ENCODE assay signal across 11 cellular contexts in genomic region chr10:22317771-22318565, GRCh38. TPM values are rescaled to one million over a fixed set of nuclear protein-coding genes. Genes with fewer than 3 reads are reported as not detected.
DNase-seq lines count a peak whose midpoint lies in the region; ATAC-seq and TF ChIP-seq lines count a peak whose summit lies in the region.
"Had no signal": no experiment of that assay in that cellular context is flagged by ENCODE, and none has a peak within 500 bp of the region (broad histone marks: within the 10 kb centered on the region; RNA-seq: fewer than 3 reads in every experiment).

No MANE protein-coding gene starts in this region.

- peaks cover 56% of the 10 kb centered on the region for H3K4me1 Mint-ChIP-seq in activated T-cell treated with anti-CD3 and anti-CD28 coated beads, Interleukin-2, amount 50 U/mL, for 72 hours (ENCODE audit: low read depth)
- H3K4me1 Mint-ChIP-seq in T-cell (peaks cover 37 to 51% (median 43%) of the 10 kb centered on the region in 3 donors), immature natural killer cell (peaks cover 36 to 58% of the 10 kb centered on the region in 2 donors)
- H3K4me1 Mint-ChIP-seq in stimulated activated naive CD8-positive, alpha-beta T cell treated with anti-CD3 and anti-CD28 coated beads, Interleukin-15, amount 100 ng/mL, for 72 hours, result peaks cover 34% of the 10 kb centered on the region

- no peak for TF ChIP-seq CTCF in GM10266 (IDR thresholded peaks at IDR 0.05; ENCODE audit: control insufficient read depth, insufficient read depth, low read depth, missing control alignments)

- H3K4me3 Mint-ChIP-seq in activated T-cell treated with anti-CD3 and anti-CD28 coated beads, Interleukin-2, amount 50 U/mL, for 72 hours, result peak overlapping the region; percentile 89 to 96
- H3K4me3 Mint-ChIP-seq in T-cell (peak overlapping the region; percentile 37 to 98 (median 89)), immature natural killer cell (peak overlapping the region; percentile 30 to 92 (median 57))
- peak overlapping the region; percentile 33 to 72 for H3K4me3 Mint-ChIP-seq in stimulated activated naive CD8-positive, alpha-beta T cell treated with anti-CD3 and anti-CD28 coated beads, Interleukin-15, amount 100 ng/mL, for 72 hours

- POLR2A ChIA-PET in T-cell (lab: Charles Lee), result no interaction called here

- no peak for DNase-seq in activated T-cell treated with anti-CD3 and anti-CD28 coated beads, Interleukin-2, amount 50 U/mL, for 72 hours
- no peak for DNase-seq in activated T-cell treated with anti-CD3 and anti-CD28 coated beads, Interleukin-2, amount 50 U/mL, for 1 hour
- DNase-seq in T-cell (no peak), immature natural killer cell (no peak), GM10266 (ENCODE audit: extremely low spot score) (no peak), epidermal melanocyte (ENCODE audit: insufficient read length, low spot score) (no peak)
- no peak for DNase-seq in stimulated activated naive CD8-positive, alpha-beta T cell treated with anti-CD3 and anti-CD28 coated beads, Interleukin-15, amount 100 ng/mL, for 72 hours
- DNase-seq: activated effector memory CD4-positive, alpha-beta T cell treated with Interleukin-2 at 50 U/mL for 16 hours; C1 segment of cervical spinal cord had no signal

- peak overlapping the region; percentile 57 for H3K27ac Mint-ChIP-seq in activated T-cell treated with anti-CD3 and anti-CD28 coated beads, Interleukin-2, amount 50 U/mL, for 72 hours
- H3K27ac Mint-ChIP-seq in T-cell (peak overlapping the region in 1 of 2 donors; percentile 36), immature natural killer cell (peak overlapping the region in 4 of 6 donors; percentile 69 to 93 (median 82))
- peak overlapping the region in 1 of 2 donors; percentile 46 for H3K27ac Mint-ChIP-seq in stimulated activated naive CD8-positive, alpha-beta T cell treated with anti-CD3 and anti-CD28 coated beads, Interleukin-15, amount 100 ng/mL, for 72 hours

- H3K36me3 Mint-ChIP-seq in activated T-cell treated with anti-CD3 and anti-CD28 coated beads, Interleukin-2, amount 50 U/mL, for 72 hours (ENCODE audit: insufficient read depth in 2 of 2), result peaks cover 9 to 11% of the 10 kb centered on the region in 2 donors
- H3K36me3 Mint-ChIP-seq in T-cell (peaks cover 3% of the 10 kb centered on the region), immature natural killer cell (peaks cover 0 to 4% (median 0%) of the 10 kb centered on the region in 3 donors)

- no peak for ATAC-seq in activated T-cell treated with anti-CD3 and anti-CD28 coated beads, Interleukin-2, amount 50 U/mL, for 72 hours (replicated peaks in 1 of 2)
- ATAC-seq in T-cell (replicated peaks in 1 of 4) (no peak), HG03354 (IDR thresholded peaks at IDR 0.05; ENCODE audit: poor library complexity, severe bottlenecking, unreplicated experiment) (no peak)
- ATAC-seq in stimulated activated naive CD8-positive, alpha-beta T cell treated with anti-CD3 and anti-CD28 coated beads, Interleukin-15, amount 100 ng/mL, for 72 hours, result no peak
- ATAC-seq: left lobe of liver had no signal

- peaks cover 31% of the 10 kb centered on the region for H3K27me3 Mint-ChIP-seq in activated T-cell treated with anti-CD3 and anti-CD28 coated beads, Interleukin-2, amount 50 U/mL, for 72 hours (ENCODE audit: low read depth)
- H3K27me3 Mint-ChIP-seq in T-cell (peaks cover 8 to 20% of the 10 kb centered on the region in 2 donors), immature natural killer cell (ENCODE audit: low read depth in 3 of 3) (peaks cover 18 to 35% (median 32%) of the 10 kb centered on the region in 3 donors)
- H3K27me3 Mint-ChIP-seq in stimulated activated naive CD8-positive, alpha-beta T cell treated with anti-CD3 and anti-CD28 coated beads, Interleukin-15, amount 100 ng/mL, for 72 hours, result peaks cover 20% of the 10 kb centered on the region

- CTCF ChIA-PET in T-cell (lab: Charles Lee), result interaction anchor here in 1 of 2 donors (1.0 kb wide), 1 partner anchor 324 kb away, joined by 3 read pairs; no protein-coding TSS in a partner anchor

- no peaks in the 10 kb centered on the region for H3K9me3 Mint-ChIP-seq in activated T-cell treated with anti-CD3 and anti-CD28 coated beads, Interleukin-2, amount 50 U/mL, for 72 hours
- H3K9me3 Mint-ChIP-seq in T-cell (no peaks in the 10 kb centered on the region), immature natural killer cell (peaks cover 0 to 2% (median 0%) of the 10 kb centered on the region in 6 donors)
- no peaks in the 10 kb centered on the region for H3K9me3 Mint-ChIP-seq in stimulated activated naive CD8-positive, alpha-beta T cell treated with anti-CD3 and anti-CD28 coated beads, Interleukin-15, amount 100 ng/mL, for 72 hours

RNA-seq across cellular contexts. Expression of gene COMMD3, which starts 1.8 kb away (rescaled TPM):
- total RNA-seq in activated T-cell treated with anti-CD3 and anti-CD28 coated beads, Interleukin-2, amount 50 U/mL, for 72 hours, result 100 to 1,000 TPM in 1 of 2 donors, 10 to 100 TPM in 1; 95.0 to 104 TPM
- 10 to 100 TPM; 25.2 to 57.2 (median 49.7) TPM for total RNA-seq in T-cell
- polyA plus RNA-seq in immature natural killer cell, result 100 to 1,000 TPM in 1 of 3 donors, 10 to 100 TPM in 2; 80.5 to 112 (median 82.6) TPM

RNA-seq across cellular contexts. Expression of gene BMI1, which starts 2.9 kb away (rescaled TPM):
- total RNA-seq in activated T-cell treated with anti-CD3 and anti-CD28 coated beads, Interleukin-2, amount 50 U/mL, for 72 hours, result 10 to 100 TPM; 83.4 to 87.5 TPM
- total RNA-seq in T-cell, result 10 to 100 TPM; 48.9 to 69.2 (median 63.6) TPM
- 10 to 100 TPM; 23.4 to 52.9 (median 29.6) TPM for polyA plus RNA-seq in immature natural killer cell

RNA-seq across cellular contexts. Expression of gene SPAG6, which starts 27.3 kb away (rescaled TPM):
- total RNA-seq in activated T-cell treated with anti-CD3 and anti-CD28 coated beads, Interleukin-2, amount 50 U/mL, for 72 hours, result under 1 TPM; 0.37 to 0.38 TPM
- total RNA-seq in T-cell, result under 1 TPM in 2 of 5 donors, not detected in 3; 0.23 to 0.33 TPM
- not detected for polyA plus RNA-seq in immature natural killer cell
- total RNA-seq: left lobe of liver had no signal
